Comparison of ENCODE assay signal across 8 cellular contexts in the genomic region with DNA sequence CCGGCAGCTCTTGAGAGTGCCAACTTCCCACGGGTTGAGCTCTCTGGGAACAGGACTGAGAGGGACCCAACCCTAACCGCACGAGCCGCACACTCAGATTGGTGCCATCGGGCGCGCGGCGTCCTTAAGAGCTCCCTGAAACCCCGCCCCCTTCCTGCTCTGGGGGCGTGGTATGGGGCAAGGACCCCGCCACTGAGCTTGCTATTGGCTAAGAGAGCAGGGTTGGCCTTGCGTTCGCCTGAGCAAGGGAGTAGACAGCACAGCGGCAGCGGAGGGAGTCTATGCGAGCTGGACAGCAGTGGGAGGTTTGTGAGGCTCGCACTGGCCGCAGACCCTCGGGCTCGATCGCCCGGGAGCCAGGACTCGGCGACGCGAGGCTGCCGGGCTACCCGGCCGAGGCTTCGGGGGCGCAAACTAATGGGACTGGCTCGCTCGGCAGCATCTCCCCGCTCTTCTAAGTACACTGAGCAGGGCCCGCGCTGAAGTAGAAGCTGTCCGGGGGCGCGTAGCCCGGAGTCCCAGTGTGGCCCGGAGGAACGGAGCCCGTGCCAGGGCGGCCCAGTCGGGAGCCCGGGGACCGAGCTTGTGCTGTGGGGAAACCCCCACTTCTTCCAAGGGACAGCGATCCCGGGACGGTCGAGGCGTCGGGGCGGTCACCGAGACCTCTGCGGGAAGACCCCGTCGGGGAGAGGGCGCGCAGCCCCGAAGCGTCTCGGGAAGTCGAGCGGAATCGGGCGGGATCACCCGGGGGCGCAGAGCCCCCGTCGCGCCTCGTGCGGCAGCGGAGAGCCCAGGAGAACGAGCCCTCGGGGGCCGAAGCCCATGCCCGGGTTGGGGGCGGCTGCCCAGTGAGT. TPM values are rescaled to one million over a fixed set of nuclear protein-coding genes. Genes with fewer than 3 reads are reported as not detected.
A peak's percentile ranks its signal among the peaks of the same experiment; 100 is the strongest.
DNase-seq lines count a peak whose midpoint lies in the region; ATAC-seq and TF ChIP-seq lines count a peak whose summit lies in the region.

A gene (plus strand): TSS at position 282 of the 854 bp plus-strand sequence. CDS start 756 bp downstream, outside the sequence.

- peak within 1 kb of the TSS; percentile 84 to 94 for H3K4me3 Mint-ChIP-seq in CD14-positive monocyte
- peak within 1 kb of the TSS; percentile 79 for H3K4me3 Mint-ChIP-seq in activated CD8-positive, alpha-beta T cell treated with anti-CD3 and anti-CD28 coated beads for 36 hours

- ATAC-seq in GM19372 (IDR thresholded peaks at IDR 0.05; ENCODE audit: low read depth, unreplicated experiment) (peak; percentile 85), HG03521 (IDR thresholded peaks at IDR 0.05; ENCODE audit: unreplicated experiment) (peak; percentile 96), lower lobe of right lung (peak; percentile 92 to 97)
- peak; percentile 93 for ATAC-seq in activated CD8-positive, alpha-beta T cell treated with anti-CD3 and anti-CD28 coated beads for 36 hours

- H3K4me1 ChIP-seq in ectodermal cell (ENCODE audit: control insufficient read depth, insufficient read depth, low read length) = peaks cover 4% of the 10 kb centered on the region
- peaks cover 5% of the 10 kb centered on the region for H3K4me1 ChIP-seq in lower lobe of right lung

- peaks cover 0 to 11% (median 0%) of the 10 kb centered on the region in 7 donors for H3K9me3 Mint-ChIP-seq in CD14-positive monocyte
- no peaks in the 10 kb centered on the region for H3K9me3 Mint-ChIP-seq in activated CD8-positive, alpha-beta T cell treated with anti-CD3 and anti-CD28 coated beads for 36 hours

- no peaks in the 10 kb centered on the region for H3K36me3 Mint-ChIP-seq in CD14-positive monocyte
- no peaks in the 10 kb centered on the region for H3K36me3 Mint-ChIP-seq in activated CD8-positive, alpha-beta T cell treated with anti-CD3 and anti-CD28 coated beads for 36 hours (ENCODE audit: low read depth)

- CTCF ChIA-PET in activated CD8-positive, alpha-beta T cell treated with anti-CD3 and anti-CD28 coated beads for 36 hours (lab: Charles Lee) = interaction anchor here (0.9 to 7.1 kb wide), 11 partner anchors 18 to 459 kb away, joined by 3 to 83 read pairs (median 5); a partner anchor contains a TSS

- H3K27ac ChIP-seq in ectodermal cell (ENCODE audit: insufficient read depth, low read depth, low read length, poor library complexity, severe bottlenecking) = peak within 1 kb of the TSS; percentile 16
- H3K27ac ChIP-seq in lower lobe of right lung = peak within 1 kb of the TSS; percentile 89

- no peaks in the 10 kb centered on the region for H3K36me3 ChIP-seq in ectodermal cell (ENCODE audit: control insufficient read depth, insufficient read depth, low read length)
- no peaks in the 10 kb centered on the region for H3K36me3 ChIP-seq in lower lobe of right lung

- H3K4me1 Mint-ChIP-seq in CD14-positive monocyte = peaks cover 37% of the 10 kb centered on the region
- peaks cover 20% of the 10 kb centered on the region for H3K4me1 Mint-ChIP-seq in activated CD8-positive, alpha-beta T cell treated with anti-CD3 and anti-CD28 coated beads for 36 hours (ENCODE audit: low read depth)

- H3K9me3 ChIP-seq in ectodermal cell (ENCODE audit: control insufficient read depth, low read length) (no peaks in the 10 kb centered on the region), lower lobe of right lung (no peaks in the 10 kb centered on the region)

- no peak for TF ChIP-seq CTCF in CD14-positive monocyte (IDR thresholded peaks at IDR 0.05)
- TF ChIP-seq CTCF in activated CD8-positive, alpha-beta T cell treated with anti-CD3 and anti-CD28 coated beads for 36 hours (IDR thresholded peaks at IDR 0.05) = no peak
- TF ChIP-seq CTCF in lower lobe of right lung (IDR thresholded peaks at IDR 0.05) = no peak

- H3K27ac Mint-ChIP-seq in CD14-positive monocyte = peak within 1 kb of the TSS in 6 of 7 donors; percentile 2 to 84 (median 70)
- peak within 1 kb of the TSS; percentile 75 for H3K27ac Mint-ChIP-seq in activated CD8-positive, alpha-beta T cell treated with anti-CD3 and anti-CD28 coated beads for 36 hours

- DNase-seq in CD14-positive monocyte (ENCODE audit: low spot score) (peak; percentile 88), NCI-H82 treated with DMSO at 0.1 percent for 48 hours (lab: John Stamatoyannopoulos, UW; ENCODE audit: unreplicated experiment) (peak; percentile 81), lower lobe of right lung (peak; percentile 93)
- peak; percentile 88 for DNase-seq in activated CD8-positive, alpha-beta T cell treated with anti-CD3 and anti-CD28 coated beads for 36 hours
- DNase-seq in stimulated activated CD4-positive, alpha-beta T cell treated with anti-CD3 and anti-CD28 coated beads, TNF-alpha, amount 100 ng/mL, for 1 hour (ENCODE audit: low read depth in 3 of 3, low spot score in 1 of 3) = peak; percentile 63 to 69 (median 68)

- H3K27me3 ChIP-seq in ectodermal cell (ENCODE audit: control insufficient read depth, insufficient read depth, low read length, poor library complexity, severe bottlenecking) (no peaks in the 10 kb centered on the region), lower lobe of right lung (ENCODE audit: low read depth) (no peaks in the 10 kb centered on the region)

- intact Hi-C loops in CD14-positive monocyte (cut with micrococcal nuclease) = loop anchor here (2.0 to 10.0 kb wide), 4 partner anchors 393 to 458 kb away; no protein-coding TSS in a partner anchor
- intact Hi-C loops in activated CD8-positive, alpha-beta T cell treated with anti-CD3 and anti-CD28 coated beads for 36 hours (cut with micrococcal nuclease) = loop anchor here (5.0 to 10.0 kb wide), 2 partner anchors 393 to 456 kb away; no protein-coding TSS in a partner anchor
- intact Hi-C loops in lower lobe of right lung (cut with DNase I) = no loop called here

- peaks cover 21 to 35% (median 27%) of the 10 kb centered on the region in 3 donors for H3K27me3 Mint-ChIP-seq in CD14-positive monocyte (ENCODE audit: low read depth in 3 of 3)
- no peaks in the 10 kb centered on the region for H3K27me3 Mint-ChIP-seq in activated CD8-positive, alpha-beta T cell treated with anti-CD3 and anti-CD28 coated beads for 36 hours

- H3K4me3 ChIP-seq in ectodermal cell (ENCODE audit: insufficient read depth, low read depth, low read length) (peak within 1 kb of the TSS; percentile 66), lower lobe of right lung (peak within 1 kb of the TSS; percentile 75)

- POLR2A ChIA-PET in activated CD8-positive, alpha-beta T cell treated with anti-CD3 and anti-CD28 coated beads for 36 hours (lab: Charles Lee) = no interaction called here

- 1% methylated on average over 82 of the region's 82 CpGs for WGBS in ectodermal cell, 2 experiments

RNA-seq across cellular contexts. Expression of the gene that starts here (rescaled TPM):
- 1 to 10 TPM; 5.4 to 6.6 TPM for polyA plus RNA-seq in CD14-positive monocyte
- total RNA-seq in activated CD8-positive, alpha-beta T cell treated with anti-CD3 and anti-CD28 coated beads for 36 hours = 1 to 10 TPM; 3.1 to 4.2 TPM
- polyA plus RNA-seq in ectodermal cell (2013, experiment 1 of 4) = 63.1 TPM
- polyA plus RNA-seq in ectodermal cell (2013, experiment 2 of 4) = 54.0 TPM
- 64.0 TPM for polyA plus RNA-seq in ectodermal cell (2013, experiment 3 of 4)
- 64.2 TPM for polyA plus RNA-seq in ectodermal cell (2013, experiment 4 of 4)
- total RNA-seq in lower lobe of right lung = 36.5 TPM

Comparison
In these comparisons a context has a peak if more than half of its experiments do, and no peak if none do; other contexts are left out.
1. Peak in every context shown above with its lines: DNase-seq, ATAC-seq, H3K4me3 ChIP-seq and H3K27ac ChIP-seq.